ENCODE assay signal across 11 cellular contexts in genomic region chr10:88800152-88801125, GRCh38.
DNase-seq lines count a peak whose midpoint lies in the region; ATAC-seq and TF ChIP-seq lines count a peak whose summit lies in the region.
"Had no signal": no experiment of that assay in that cellular context is flagged by ENCODE, and none has a peak within 500 bp of the region (broad histone marks: within the 10 kb centered on the region; RNA-seq: fewer than 3 reads in every experiment).

No MANE protein-coding gene starts in this region.

- ATAC-seq in SK-N-SH treated with all-trans-retinoic acid at 6 μM for 48 hours: no peak; the same call in 2 of the 3 replicates
- ATAC-seq in stimulated activated naive CD8-positive, alpha-beta T cell treated with anti-CD3 and anti-CD28 coated beads, Interleukin-15, Interleukin-2, amounts not matched to agents 100 U/mL and 50 U/mL, for 24 hours: peak; percentile 90
- ATAC-seq: HCT116, K562, mucosa of descending colon had no signal

- peak; percentile 34 for DNase-seq in stimulated activated CD4-positive, alpha-beta T cell treated with anti-CD3 and anti-CD28 coated beads, Interleukin-1b, Interleukin-23, amount 100 ng/mL, for 48 hours
- no peak for DNase-seq in stimulated activated CD4-positive, alpha-beta T cell treated with anti-CD3 and anti-CD28 coated beads, Interleukin-12 subunit alpha, Interleukin-12 subunit beta, amount 100 ng/mL, for 4 hours
- DNase-seq in erythroblast (lab: John Stamatoyannopoulos, UW) (peak; percentile 67 to 82), iPS-NIHi11 (ENCODE audit: low spot score) (no peak), HuH-7 (ENCODE audit: low spot score) (no peak), midbrain (lab: John Stamatoyannopoulos, UW) (no peak)
- DNase-seq in stimulated activated naive CD8-positive, alpha-beta T cell treated with anti-CD3 and anti-CD28 coated beads, Interleukin-15, Interleukin-2, amounts not matched to agents 100 U/mL and 50 U/mL, for 24 hours: peak; percentile 27
- DNase-seq: mucosa of descending colon had no signal

- TF ChIP-seq POLR2A in erythroblast (IDR thresholded peaks at IDR 0.05; ENCODE audit: low read length): no peak

TF ChIP-seq in SK-N-SH treated with all-trans-retinoic acid at 6 μM for 48 hours, 23 proteins besides CTCF, POLR2A, EP300 and RAD21:
- no peak for TF ChIP-seq ZFP30 (CRISPR knock-in tag; IDR thresholded peaks at IDR 0.05)
- peak; percentile 34; the same call in 1 of the 2 replicates for TF ChIP-seq ISL1 (CRISPR knock-in tag; IDR thresholded peaks at IDR 0.05)
- TF ChIP-seq OSR1 (CRISPR knock-in tag; IDR thresholded peaks at IDR 0.05): no peak
- TF ChIP-seq RARB (CRISPR knock-in tag; IDR thresholded peaks at IDR 0.05): no peak
- no peak for TF ChIP-seq ZC3H10 (CRISPR knock-in tag; IDR thresholded peaks at IDR 0.05)
- TF ChIP-seq, protein P1, sequence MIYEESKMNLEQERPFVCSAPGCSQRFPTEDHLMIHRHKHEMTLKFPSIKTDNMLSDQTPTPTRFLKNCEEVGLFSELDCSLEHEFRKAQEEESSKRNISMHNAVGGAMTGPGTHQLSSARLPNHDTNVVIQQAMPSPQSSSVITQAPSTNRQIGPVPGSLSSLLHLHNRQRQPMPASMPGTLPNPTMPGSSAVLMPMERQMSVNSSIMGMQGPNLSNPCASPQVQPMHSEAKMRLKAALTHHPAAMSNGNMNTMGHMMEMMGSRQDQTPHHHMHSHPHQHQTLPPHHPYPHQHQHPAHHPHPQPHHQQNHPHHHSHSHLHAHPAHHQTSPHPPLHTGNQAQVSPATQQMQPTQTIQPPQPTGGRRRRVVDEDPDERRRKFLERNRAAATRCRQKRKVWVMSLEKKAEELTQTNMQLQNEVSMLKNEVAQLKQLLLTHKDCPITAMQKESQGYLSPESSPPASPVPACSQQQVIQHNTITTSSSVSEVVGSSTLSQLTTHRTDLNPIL (CRISPR knock-in tag; IDR thresholded peaks at IDR 0.05; ENCODE audit: low read depth): peak; percentile 83
- no peak for TF ChIP-seq ZFP3 (CRISPR knock-in tag; IDR thresholded peaks at IDR 0.05)
- TF ChIP-seq POU6F1 (CRISPR knock-in tag; IDR thresholded peaks at IDR 0.05; ENCODE audit: borderline replicate concordance, low read depth): no peak
TF ChIP-seq in SK-N-SH treated with all-trans-retinoic acid at 6 μM for 48 hours: peak in this region for 2.

Comparison
In these comparisons a context has a peak if more than half of its experiments do, and no peak if none do; other contexts are left out.
1. DNase-seq: peak in stimulated activated CD4-positive, alpha-beta T cell treated with anti-CD3 and anti-CD28 coated beads, Interleukin-1b, Interleukin-23, amount 100 ng/mL, for 48 hours (single experiment), erythroblast (2 of 2) and stimulated activated naive CD8-positive, alpha-beta T cell treated with anti-CD3 and anti-CD28 coated beads, Interleukin-15, Interleukin-2, amounts not matched to agents 100 U/mL and 50 U/mL, for 24 hours (single experiment); none in stimulated activated CD4-positive, alpha-beta T cell treated with anti-CD3 and anti-CD28 coated beads, Interleukin-12 subunit alpha, Interleukin-12 subunit beta, amount 100 ng/mL, for 4 hours (single experiment), iPS-NIHi11 (single experiment), HuH-7 (single experiment) and midbrain (single experiment).